Comparison of ENCODE assay signal across 1 cellular context in the genomic region with DNA sequence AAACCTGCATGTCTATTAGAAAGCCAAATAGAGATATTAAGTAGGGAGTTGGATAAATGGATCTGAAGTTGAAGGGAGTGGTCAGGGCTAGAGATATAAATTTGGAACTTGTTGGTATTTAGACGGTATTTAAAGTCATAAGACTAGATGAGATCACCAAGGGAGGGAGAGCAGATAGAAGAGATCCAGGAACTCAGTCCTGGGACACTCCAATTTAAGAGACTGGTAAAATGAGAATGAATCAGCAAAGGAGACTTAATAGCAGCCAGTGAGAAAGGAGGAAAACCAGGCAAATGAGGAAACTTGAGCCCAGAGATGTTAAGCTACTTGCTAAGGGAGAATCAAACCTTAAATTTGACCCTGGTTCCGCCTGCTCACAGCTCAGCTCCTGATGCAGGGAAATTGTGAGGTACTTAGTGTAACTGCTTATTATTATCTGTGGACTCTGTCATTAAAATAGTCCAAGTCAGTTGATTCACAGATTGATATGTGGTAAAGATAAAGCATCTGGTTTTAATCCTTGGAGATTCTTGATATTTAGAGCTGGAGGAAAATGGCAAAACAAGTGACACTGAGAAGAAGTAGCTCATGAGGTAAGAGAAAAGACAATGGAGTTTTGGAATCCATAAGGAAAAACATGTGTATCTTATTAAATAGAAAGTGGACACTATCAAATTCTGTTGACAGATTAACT.
TF ChIP-seq lines count a peak whose summit lies in the region.

No MANE protein-coding gene starts in this region.

TF ChIP-seq in WTC11, 78 proteins besides CTCF, POLR2A, EP300 and RAD21 (continued from another document):
- TF ChIP-seq, protein P1, sequence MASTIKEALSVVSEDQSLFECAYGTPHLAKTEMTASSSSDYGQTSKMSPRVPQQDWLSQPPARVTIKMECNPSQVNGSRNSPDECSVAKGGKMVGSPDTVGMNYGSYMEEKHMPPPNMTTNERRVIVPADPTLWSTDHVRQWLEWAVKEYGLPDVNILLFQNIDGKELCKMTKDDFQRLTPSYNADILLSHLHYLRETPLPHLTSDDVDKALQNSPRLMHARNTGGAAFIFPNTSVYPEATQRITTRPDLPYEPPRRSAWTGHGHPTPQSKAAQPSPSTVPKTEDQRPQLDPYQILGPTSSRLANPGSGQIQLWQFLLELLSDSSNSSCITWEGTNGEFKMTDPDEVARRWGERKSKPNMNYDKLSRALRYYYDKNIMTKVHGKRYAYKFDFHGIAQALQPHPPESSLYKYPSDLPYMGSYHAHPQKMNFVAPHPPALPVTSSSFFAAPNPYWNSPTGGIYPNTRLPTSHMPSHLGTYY (CRISPR knock-in tag; IDR thresholded peaks at IDR 0.05), result no peak
- TF ChIP-seq ZNF416 (CRISPR knock-in tag; IDR thresholded peaks at IDR 0.05) (no peak), HMGA2 (CRISPR knock-in tag; IDR thresholded peaks at IDR 0.05) (no peak), GABPB1 (CRISPR knock-in tag; IDR thresholded peaks at IDR 0.05) (no peak), KAT7 (CRISPR knock-in tag; IDR thresholded peaks at IDR 0.05; ENCODE audit: borderline replicate concordance) (no peak), TEAD4 (CRISPR knock-in tag; IDR thresholded peaks at IDR 0.05) (no peak)
- TF ChIP-seq, protein P2, sequence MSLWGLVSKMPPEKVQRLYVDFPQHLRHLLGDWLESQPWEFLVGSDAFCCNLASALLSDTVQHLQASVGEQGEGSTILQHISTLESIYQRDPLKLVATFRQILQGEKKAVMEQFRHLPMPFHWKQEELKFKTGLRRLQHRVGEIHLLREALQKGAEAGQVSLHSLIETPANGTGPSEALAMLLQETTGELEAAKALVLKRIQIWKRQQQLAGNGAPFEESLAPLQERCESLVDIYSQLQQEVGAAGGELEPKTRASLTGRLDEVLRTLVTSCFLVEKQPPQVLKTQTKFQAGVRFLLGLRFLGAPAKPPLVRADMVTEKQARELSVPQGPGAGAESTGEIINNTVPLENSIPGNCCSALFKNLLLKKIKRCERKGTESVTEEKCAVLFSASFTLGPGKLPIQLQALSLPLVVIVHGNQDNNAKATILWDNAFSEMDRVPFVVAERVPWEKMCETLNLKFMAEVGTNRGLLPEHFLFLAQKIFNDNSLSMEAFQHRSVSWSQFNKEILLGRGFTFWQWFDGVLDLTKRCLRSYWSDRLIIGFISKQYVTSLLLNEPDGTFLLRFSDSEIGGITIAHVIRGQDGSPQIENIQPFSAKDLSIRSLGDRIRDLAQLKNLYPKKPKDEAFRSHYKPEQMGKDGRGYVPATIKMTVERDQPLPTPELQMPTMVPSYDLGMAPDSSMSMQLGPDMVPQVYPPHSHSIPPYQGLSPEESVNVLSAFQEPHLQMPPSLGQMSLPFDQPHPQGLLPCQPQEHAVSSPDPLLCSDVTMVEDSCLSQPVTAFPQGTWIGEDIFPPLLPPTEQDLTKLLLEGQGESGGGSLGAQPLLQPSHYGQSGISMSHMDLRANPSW (CRISPR knock-in tag; conservative IDR thresholded peaks at IDR 0.05; ENCODE audit: low read depth), result no peak
- TF ChIP-seq, protein P3, sequence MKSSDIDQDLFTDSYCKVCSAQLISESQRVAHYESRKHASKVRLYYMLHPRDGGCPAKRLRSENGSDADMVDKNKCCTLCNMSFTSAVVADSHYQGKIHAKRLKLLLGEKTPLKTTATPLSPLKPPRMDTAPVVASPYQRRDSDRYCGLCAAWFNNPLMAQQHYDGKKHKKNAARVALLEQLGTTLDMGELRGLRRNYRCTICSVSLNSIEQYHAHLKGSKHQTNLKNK (CRISPR knock-in tag; IDR thresholded peaks at IDR 0.05), result no peak
